In the genomic region with DNA sequence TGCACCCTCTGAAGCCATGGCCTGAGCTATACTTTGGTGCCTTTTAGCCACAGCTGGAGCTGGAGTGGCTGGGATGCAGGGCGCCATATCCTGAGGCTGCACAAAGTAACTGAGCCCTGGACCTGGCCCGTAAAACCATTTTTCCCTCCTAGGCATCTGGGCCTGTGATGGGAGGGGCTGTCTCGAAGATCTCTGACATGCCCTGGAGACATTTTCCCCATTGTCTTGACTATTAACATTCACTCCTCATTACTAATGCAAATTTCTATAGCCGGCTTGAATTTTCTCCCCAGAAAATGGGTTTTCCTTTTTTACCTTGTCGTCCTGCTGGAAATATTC, we compare ENCODE assay signal across 26 cellular contexts. TPM values are rescaled to one million over a fixed set of nuclear protein-coding genes. Genes with fewer than 3 reads are reported as not detected.
DNase-seq lines count a peak whose midpoint lies in the region; ATAC-seq, FAIRE-seq and TF ChIP-seq lines count a peak whose summit lies in the region.
"Had no signal": no experiment of that assay in that cellular context is flagged by ENCODE, and none has a peak within 500 bp of the region (broad histone marks: within the 10 kb centered on the region; RNA-seq: fewer than 3 reads in every experiment).

No MANE protein-coding gene starts in this region.

- no peak overlapping the region for H2BK120ac ChIP-seq in mesendoderm (ENCODE audit: low read depth, low read length)

- no peak for TF ChIP-seq RAD21 in A549 (conservative IDR thresholded peaks at IDR 0.05 in 1 of 2, IDR thresholded peaks at IDR 0.05 in 1 of 2)

- H3K36me3 Mint-ChIP-seq in endothelial cell (ENCODE audit: low read depth, unreplicated experiment), result peaks cover 86% of the 10 kb centered on the region
- peaks cover 72% of the 10 kb centered on the region for H3K36me3 Mint-ChIP-seq in type B pancreatic cell

- no peak overlapping the region for H4K8ac ChIP-seq in mesendoderm (ENCODE audit: low read depth, low read length)

- H2BK15ac ChIP-seq in mesendoderm (replicated peaks; ENCODE audit: low read depth), result no peak overlapping the region

- no peak for TF ChIP-seq CTCF in A549 (IDR thresholded peaks at IDR 0.05)
- no peak for TF ChIP-seq CTCF in HEK293 (tag by site-specific recombination; IDR thresholded peaks at IDR 0.05)
- TF ChIP-seq CTCF in endothelial cell (IDR thresholded peaks at IDR 0.05; ENCODE audit: unreplicated experiment), result no peak
- TF ChIP-seq CTCF in type B pancreatic cell (conservative IDR thresholded peaks at IDR 0.05), result no peak

- H3K4me1 Mint-ChIP-seq in endothelial cell (ENCODE audit: unreplicated experiment), result no peaks in the 10 kb centered on the region
- no peaks in the 10 kb centered on the region for H3K4me1 Mint-ChIP-seq in type B pancreatic cell (ENCODE audit: unreplicated experiment)
- H3K4me1 Mint-ChIP-seq: CD14-positive monocyte had no signal

- H3K4me2 ChIP-seq in A549 (no peak overlapping the region), mesendoderm (ENCODE audit: low read length) (no peak overlapping the region)
- H3K4me2 ChIP-seq in BLaER1 treated with 17β-estradiol and CSF1 and Interleukin-3, amounts not matched to agents 10 nM and 100 nM, result no peak overlapping the region

- H2AK5ac ChIP-seq in mesendoderm (ENCODE audit: low read length), result no peak overlapping the region

- H3K9ac ChIP-seq in BLaER1 treated with 17β-estradiol and CSF1 and Interleukin-3, amounts not matched to agents 10 nM and 100 nM, result no peak overlapping the region
- H3K9ac ChIP-seq in mesendoderm (ENCODE audit: low read length), result no peak overlapping the region

- no peak overlapping the region for H3K4ac ChIP-seq in mesendoderm (ENCODE audit: low read depth, low read length)

- WGBS in A549 (ENCODE audit: missing lambda C conversion rate), result 86% methylated on average over 5 of the region's 5 CpGs
- no CpG with 5 or more reads among the region's 5 CpGs for WGBS in mesendoderm (ENCODE audit: extremely low coverage, insufficient coverage, low lambda C conversion rate)

- no peak for TF ChIP-seq EP300 in A549 (IDR thresholded peaks at IDR 0.05)

- H3K4me3 ChIP-seq in A549 (no peak overlapping the region), HEK293 (ENCODE audit: low read depth, low read length) (no peak overlapping the region), mesendoderm (ENCODE audit: low read length) (no peak overlapping the region)
- peak overlapping the region in 8 of 10 experiments; percentile 13 to 43 (median 26); a peak in 9 of 20 replicates for H3K4me3 ChIP-seq in BLaER1 treated with 17β-estradiol and CSF1 and Interleukin-3, amounts not matched to agents 10 nM and 100 nM

- no peak for TF ChIP-seq POLR2A in A549 (IDR thresholded peaks at IDR 0.05; ENCODE audit: low read length)

- DNase-seq in A549 (ENCODE audit: low read depth in 1 of 2, low spot score in 1 of 2) (no peak), endothelial cell (ENCODE audit: low spot score) (no peak), type B pancreatic cell (ENCODE audit: extremely low spot score, unreplicated experiment) (no peak), mesendoderm (no peak)
- DNase-seq: ACHN; BE2C; C1 segment of cervical spinal cord; CD4-positive, alpha-beta memory T cell; CD4-positive, CD25-positive, alpha-beta regulatory T cell; CD8-positive, alpha-beta memory T cell; COR-L47; DMS 273 treated with DMSO at 0.1 percent for 48 hours; DMS153; DMS53; DMS79; DND-41; EL; GF-D8 had no signal

- H3K4me1 ChIP-seq in A549 (no peaks in the 10 kb centered on the region), HEK293 (ENCODE audit: control insufficient read depth, insufficient read depth, low read length) (no peaks in the 10 kb centered on the region), mesendoderm (ENCODE audit: control insufficient read depth, low read depth, low read length) (no peaks in the 10 kb centered on the region)
- no peaks in the 10 kb centered on the region for H3K4me1 ChIP-seq in BLaER1 treated with 17β-estradiol and CSF1 and Interleukin-3, amounts not matched to agents 10 nM and 100 nM
- H3K4me1 ChIP-seq: BE2C had no signal

- no peak overlapping the region for H3K18ac ChIP-seq in mesendoderm (ENCODE audit: low read length)

- H3K79me2 ChIP-seq in mesendoderm (ENCODE audit: control insufficient read depth, insufficient read depth, low read length), result no peaks in the 10 kb centered on the region

- H3K9me3 ChIP-seq in A549 (peaks cover 49% of the 10 kb centered on the region), HEK293 (ENCODE audit: control insufficient read depth, insufficient read depth, low read depth, low read length) (no peaks in the 10 kb centered on the region)
- peaks cover 74 to 82% (median 78%) of the 10 kb centered on the region in 11 experiments for H3K9me3 ChIP-seq in BLaER1 treated with 17β-estradiol and CSF1 and Interleukin-3, amounts not matched to agents 10 nM and 100 nM (replicated peaks in 1 of 11)

- H2BK5ac ChIP-seq in mesendoderm (ENCODE audit: low read length), result no peak overlapping the region

- H3K27ac Mint-ChIP-seq in endothelial cell (ENCODE audit: unreplicated experiment) (no peak overlapping the region), type B pancreatic cell (no peak overlapping the region)
- H3K27ac Mint-ChIP-seq: CD14-positive monocyte; CD4-positive, alpha-beta memory T cell; CD4-positive, CD25-positive, alpha-beta regulatory T cell; CD8-positive, alpha-beta memory T cell had no signal

- no peak for FAIRE-seq in A549 (lab: Jason Lieb, UNC)
- FAIRE-seq: G401.6, GM12891, GM19239 had no signal

- H3K56ac ChIP-seq in mesendoderm (ENCODE audit: low read length), result no peak overlapping the region

- H3K23ac ChIP-seq in mesendoderm (ENCODE audit: low read length), result no peak overlapping the region

- POLR2A ChIA-PET in A549 (lab: Yijun Ruan, JAX) (interaction anchor here (3.7 kb wide), 1 partner anchor 15 kb away, joined by 10 read pairs; the partner anchor contains the start of gene TAF1B), HEK293 (lab: Yijun Ruan, JAX) (interaction anchor here (1.0 kb wide), 1 partner anchor 16 kb away, joined by 3 read pairs; the partner anchor contains the start of gene TAF1B)

- no peak overlapping the region for H3K27ac ChIP-seq in A549
- no peak overlapping the region for H3K27ac ChIP-seq in BLaER1 treated with 17β-estradiol and CSF1 and Interleukin-3, amounts not matched to agents 10 nM and 100 nM
- no peak overlapping the region for H3K27ac ChIP-seq in HEK293 (ENCODE audit: extremely low read depth, low read depth, low read length)
- no peak overlapping the region for H3K27ac ChIP-seq in mesendoderm (ENCODE audit: low read depth, low read length)
- H3K27ac ChIP-seq: 22Rv1 had no signal

- H3K9me3 Mint-ChIP-seq in endothelial cell (ENCODE audit: unreplicated experiment), result peaks cover 32% of the 10 kb centered on the region
- H3K9me3 Mint-ChIP-seq in type B pancreatic cell, result peaks cover 25% of the 10 kb centered on the region

- no peaks in the 10 kb centered on the region for H4K20me1 ChIP-seq in BLaER1 treated with 17β-estradiol and CSF1 and Interleukin-3, amounts not matched to agents 10 nM and 100 nM

- peaks cover 75 to 83% (median 80%) of the 10 kb centered on the region in 11 experiments for H3K36me3 ChIP-seq in BLaER1 treated with 17β-estradiol and CSF1 and Interleukin-3, amounts not matched to agents 10 nM and 100 nM
- H3K36me3 ChIP-seq in HEK293 (ENCODE audit: control insufficient read depth in 2 of 2, insufficient read depth in 1 of 2, low read length in 2 of 2), result peaks cover 30 to 71% of the 10 kb centered on the region in 2 experiments
- H3K36me3 ChIP-seq in mesendoderm (ENCODE audit: control insufficient read depth, insufficient read depth, low read length), result peaks cover 14% of the 10 kb centered on the region

- H3K27me3 Mint-ChIP-seq in endothelial cell (ENCODE audit: unreplicated experiment) (peaks cover 9% of the 10 kb centered on the region), type B pancreatic cell (no peaks in the 10 kb centered on the region)
- H3K27me3 Mint-ChIP-seq: CD4-positive, alpha-beta memory T cell; CD4-positive, CD25-positive, alpha-beta regulatory T cell; CD8-positive, alpha-beta memory T cell had no signal

- no peaks in the 10 kb centered on the region for H3K79me1 ChIP-seq in mesendoderm (ENCODE audit: low read length)

- H3K4me3 Mint-ChIP-seq in endothelial cell (ENCODE audit: unreplicated experiment) (peak overlapping the region; percentile 83), type B pancreatic cell (no peak overlapping the region)
- H3K4me3 Mint-ChIP-seq: CD14-positive monocyte; CD4-positive, alpha-beta memory T cell; CD4-positive, CD25-positive, alpha-beta regulatory T cell; CD8-positive, alpha-beta memory T cell had no signal

- CTCF ChIA-PET in A549 (lab: Yijun Ruan, JAX) (interaction anchor here (2.6 kb wide), 1 partner anchor 45 kb away, joined by 9 read pairs; no protein-coding TSS in a partner anchor), HEK293 (lab: Yijun Ruan, JAX) (no interaction called here)

- no peaks in the 10 kb centered on the region for H3K27me3 ChIP-seq in BLaER1 treated with 17β-estradiol and CSF1 and Interleukin-3, amounts not matched to agents 10 nM and 100 nM
- H3K27me3 ChIP-seq in mesendoderm (ENCODE audit: insufficient read depth, low read length, poor library complexity), result no peaks in the 10 kb centered on the region
- H3K27me3 ChIP-seq: BE2C had no signal

- no peak overlapping the region for H4K5ac ChIP-seq in mesendoderm (ENCODE audit: low read length)

- ATAC-seq in A549, result no peak; a peak in 1 of 6 replicates
- no peak for ATAC-seq in HG03175 (IDR thresholded peaks at IDR 0.05; ENCODE audit: unreplicated experiment)

TF ChIP-seq in A549, 52 proteins besides CTCF, POLR2A, EP300 and RAD21:
- TF ChIP-seq ZFP36 (IDR thresholded peaks at IDR 0.05; ENCODE audit: borderline replicate concordance, partially characterized antibody), result peak; percentile 60
- no peak for TF ChIP-seq PHF8 (IDR thresholded peaks at IDR 0.05; ENCODE audit: borderline replicate concordance, low read depth)
- no peak for TF ChIP-seq HOXB5 (CRISPR knock-in tag; IDR thresholded peaks at IDR 0.05)
TF ChIP-seq in A549: peak in this region for 1.

TF ChIP-seq in HEK293, 187 proteins besides CTCF, POLR2A, EP300 and RAD21:
- TF ChIP-seq ZNF585B (tag by site-specific recombination; IDR thresholded peaks at IDR 0.05) (peak; percentile 91), ZNF623 (tag by site-specific recombination; IDR thresholded peaks at IDR 0.05) (no peak)

RNA-seq across cellular contexts. Expression of gene TAF1B, which starts 15.4 kb away (rescaled TPM):
- polyA plus RNA-seq in A549 (2011; rRNA removed), result 40.8 and 51.7 TPM in 2 replicates
- 9.8 TPM in 2 replicates for polyA plus RNA-seq in A549 (2012; cell fraction: cytosol; rRNA removed)
- 5.3 and 7.4 TPM in 2 replicates for polyA plus RNA-seq in A549 (2012; cell fraction: nucleus; rRNA removed)
- polyA plus RNA-seq in A549 (2017; fragmentation: RNase III; extraction: RNeasy Plus Mini Kit Qiagen cat#74134 plus additional on column Dnase treatment), result 32.4 to 40.6 TPM (median 37.0 TPM) in 3 replicates
- polyA minus RNA-seq in A549 (2011; rRNA and poly(A)+ RNA removed), result 43.1 and 45.5 TPM in 2 replicates
- total RNA-seq in endothelial cell (ENCODE audit: unreplicated experiment), result 19.5 TPM
- total RNA-seq in type B pancreatic cell (ENCODE audit: low replicate concordance), result 26.3 and 34.1 TPM in 2 replicates
- 26.0 TPM for polyA plus RNA-seq in mesendoderm (2013, experiment 1 of 2)
- polyA plus RNA-seq in mesendoderm (2013, experiment 2 of 2), result 25.3 TPM

Comparison
In these comparisons a context has a peak if more than half of its experiments do, and no peak if none do; other contexts are left out.
1. H3K4me3 ChIP-seq: peak in BLaER1 treated with 17β-estradiol and CSF1 and Interleukin-3, amounts not matched to agents 10 nM and 100 nM (8 of 10); none in A549 (single experiment), HEK293 (single experiment) and mesendoderm (single experiment).